Comparison of ENCODE assay signal across 2 cellular contexts in the genomic region with DNA sequence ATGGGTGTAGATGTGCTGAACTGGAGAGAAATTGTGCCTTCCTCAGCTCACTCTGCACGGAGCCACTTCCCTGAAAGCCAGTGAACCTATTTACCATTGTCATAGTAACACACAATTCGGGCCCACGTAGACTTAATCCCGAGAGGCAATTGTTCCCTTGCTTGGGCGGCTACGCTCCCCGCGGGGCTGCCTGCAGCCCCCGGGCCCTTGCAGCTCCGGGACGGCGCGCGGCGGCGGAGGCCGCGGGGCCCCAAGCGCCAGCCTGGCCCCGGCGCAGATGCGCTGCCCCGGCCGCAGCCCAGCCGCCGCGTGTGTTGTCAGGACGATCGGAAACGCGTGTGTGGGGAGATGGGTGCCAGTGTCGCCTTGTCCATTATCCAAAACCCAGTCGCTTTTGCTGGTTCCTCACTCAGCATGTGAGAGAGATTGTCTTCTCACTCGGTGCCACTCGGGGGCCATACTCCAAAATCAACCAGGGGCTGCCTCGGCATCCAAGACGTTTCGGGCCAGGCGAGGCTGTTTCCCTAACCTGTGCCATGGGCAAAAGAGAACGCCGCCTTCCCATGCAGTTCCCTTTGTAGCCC.
TF ChIP-seq lines count a peak whose summit lies in the region.

No MANE protein-coding gene starts in this region.

TF ChIP-seq in IMR-90, 13 proteins besides CTCF, POLR2A, EP300 and RAD21:
- TF ChIP-seq, protein P1, sequence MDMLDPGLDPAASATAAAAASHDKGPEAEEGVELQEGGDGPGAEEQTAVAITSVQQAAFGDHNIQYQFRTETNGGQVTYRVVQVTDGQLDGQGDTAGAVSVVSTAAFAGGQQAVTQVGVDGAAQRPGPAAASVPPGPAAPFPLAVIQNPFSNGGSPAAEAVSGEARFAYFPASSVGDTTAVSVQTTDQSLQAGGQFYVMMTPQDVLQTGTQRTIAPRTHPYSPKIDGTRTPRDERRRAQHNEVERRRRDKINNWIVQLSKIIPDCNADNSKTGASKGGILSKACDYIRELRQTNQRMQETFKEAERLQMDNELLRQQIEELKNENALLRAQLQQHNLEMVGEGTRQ (IDR thresholded peaks at IDR 0.05; ENCODE audit: low read depth, low read length) = no peak
- TF ChIP-seq BHLHE40 (IDR thresholded peaks at IDR 0.05; ENCODE audit: low read depth, low read length) (no peak), RFX5 (IDR thresholded peaks at IDR 0.05; ENCODE audit: low read depth, low read length) (no peak), MXI1 (IDR thresholded peaks at IDR 0.05; ENCODE audit: borderline replicate concordance, low read depth, low read length) (no peak), RCOR1 (IDR thresholded peaks at IDR 0.05; ENCODE audit: insufficient replicate concordance, low read length) (no peak), MAFK (IDR thresholded peaks at IDR 0.05; ENCODE audit: low read depth, low read length) (no peak), MAZ (IDR thresholded peaks at IDR 0.05; ENCODE audit: borderline replicate concordance, low read depth, low read length) (no peak)
- TF ChIP-seq, protein P2, sequence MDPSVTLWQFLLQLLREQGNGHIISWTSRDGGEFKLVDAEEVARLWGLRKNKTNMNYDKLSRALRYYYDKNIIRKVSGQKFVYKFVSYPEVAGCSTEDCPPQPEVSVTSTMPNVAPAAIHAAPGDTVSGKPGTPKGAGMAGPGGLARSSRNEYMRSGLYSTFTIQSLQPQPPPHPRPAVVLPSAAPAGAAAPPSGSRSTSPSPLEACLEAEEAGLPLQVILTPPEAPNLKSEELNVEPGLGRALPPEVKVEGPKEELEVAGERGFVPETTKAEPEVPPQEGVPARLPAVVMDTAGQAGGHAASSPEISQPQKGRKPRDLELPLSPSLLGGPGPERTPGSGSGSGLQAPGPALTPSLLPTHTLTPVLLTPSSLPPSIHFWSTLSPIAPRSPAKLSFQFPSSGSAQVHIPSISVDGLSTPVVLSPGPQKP (IDR thresholded peaks at IDR 0.05; ENCODE audit: borderline replicate concordance, low read depth, low read length) = no peak

TF ChIP-seq in neural cell, 6 proteins besides CTCF, POLR2A, EP300 and RAD21:
- TF ChIP-seq MXI1 (conservative IDR thresholded peaks at IDR 0.05; ENCODE audit: poor library complexity, severe bottlenecking) (no peak), SMC3 (conservative IDR thresholded peaks at IDR 0.05; ENCODE audit: poor library complexity) (no peak), EZH2 (IDR thresholded peaks at IDR 0.05; ENCODE audit: borderline replicate concordance, insufficient read depth, low read length, poor library complexity, severe bottlenecking) (no peak), TAF1 (IDR thresholded peaks at IDR 0.05; ENCODE audit: low read depth) (no peak), POLR2AphosphoS5 (IDR thresholded peaks at IDR 0.05) (no peak)
- TF ChIP-seq, protein P3, sequence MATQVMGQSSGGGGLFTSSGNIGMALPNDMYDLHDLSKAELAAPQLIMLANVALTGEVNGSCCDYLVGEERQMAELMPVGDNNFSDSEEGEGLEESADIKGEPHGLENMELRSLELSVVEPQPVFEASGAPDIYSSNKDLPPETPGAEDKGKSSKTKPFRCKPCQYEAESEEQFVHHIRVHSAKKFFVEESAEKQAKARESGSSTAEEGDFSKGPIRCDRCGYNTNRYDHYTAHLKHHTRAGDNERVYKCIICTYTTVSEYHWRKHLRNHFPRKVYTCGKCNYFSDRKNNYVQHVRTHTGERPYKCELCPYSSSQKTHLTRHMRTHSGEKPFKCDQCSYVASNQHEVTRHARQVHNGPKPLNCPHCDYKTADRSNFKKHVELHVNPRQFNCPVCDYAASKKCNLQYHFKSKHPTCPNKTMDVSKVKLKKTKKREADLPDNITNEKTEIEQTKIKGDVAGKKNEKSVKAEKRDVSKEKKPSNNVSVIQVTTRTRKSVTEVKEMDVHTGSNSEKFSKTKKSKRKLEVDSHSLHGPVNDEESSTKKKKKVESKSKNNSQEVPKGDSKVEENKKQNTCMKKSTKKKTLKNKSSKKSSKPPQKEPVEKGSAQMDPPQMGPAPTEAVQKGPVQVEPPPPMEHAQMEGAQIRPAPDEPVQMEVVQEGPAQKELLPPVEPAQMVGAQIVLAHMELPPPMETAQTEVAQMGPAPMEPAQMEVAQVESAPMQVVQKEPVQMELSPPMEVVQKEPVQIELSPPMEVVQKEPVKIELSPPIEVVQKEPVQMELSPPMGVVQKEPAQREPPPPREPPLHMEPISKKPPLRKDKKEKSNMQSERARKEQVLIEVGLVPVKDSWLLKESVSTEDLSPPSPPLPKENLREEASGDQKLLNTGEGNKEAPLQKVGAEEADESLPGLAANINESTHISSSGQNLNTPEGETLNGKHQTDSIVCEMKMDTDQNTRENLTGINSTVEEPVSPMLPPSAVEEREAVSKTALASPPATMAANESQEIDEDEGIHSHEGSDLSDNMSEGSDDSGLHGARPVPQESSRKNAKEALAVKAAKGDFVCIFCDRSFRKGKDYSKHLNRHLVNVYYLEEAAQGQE (IDR thresholded peaks at IDR 0.05; ENCODE audit: borderline replicate concordance) = no peak
